In genomic region chr22:49011379-49011768, GRCh38 we compare ENCODE assay signal across 25 cellular contexts.
DNase-seq lines count a peak whose midpoint lies in the region; ATAC-seq and TF ChIP-seq lines count a peak whose summit lies in the region.
"Had no signal": no experiment of that assay in that cellular context is flagged by ENCODE, and none has a peak within 500 bp of the region (broad histone marks: within the 10 kb centered on the region; RNA-seq: fewer than 3 reads in every experiment).

No MANE protein-coding gene starts in this region.

- H3K4me3 Mint-ChIP-seq in activated CD8-positive, alpha-beta memory T cell treated with anti-CD3 and anti-CD28 coated beads, Interleukin-2, amount 10 ng/mL, durations not matched to agents 7 days and 5 days = no peak overlapping the region
- H3K4me3 Mint-ChIP-seq: activated CD4-positive, alpha-beta T cell treated with anti-CD3 and anti-CD28 coated beads for 36 hours; activated naive CD4-positive, alpha-beta T cell treated with anti-CD3 and anti-CD28 coated beads, Interleukin-2, amount 50 U/mL, for 24 hours; CD14-positive monocyte; neural progenitor cell had no signal

- no peaks in the 10 kb centered on the region for H3K4me1 ChIP-seq in right lobe of liver
- no peaks in the 10 kb centered on the region for H3K4me1 ChIP-seq in stomach
- H3K4me1 ChIP-seq: foreskin keratinocyte, neural progenitor cell, thyroid gland had no signal

- no peaks in the 10 kb centered on the region for H3K36me3 Mint-ChIP-seq in activated CD8-positive, alpha-beta memory T cell treated with anti-CD3 and anti-CD28 coated beads, Interleukin-2, amount 10 ng/mL, durations not matched to agents 7 days and 5 days
- no peaks in the 10 kb centered on the region for H3K36me3 Mint-ChIP-seq in activated naive CD4-positive, alpha-beta T cell treated with anti-CD3 and anti-CD28 coated beads, Interleukin-2, amount 50 U/mL, for 72 hours
- H3K36me3 Mint-ChIP-seq: activated naive CD4-positive, alpha-beta T cell treated with anti-CD3 and anti-CD28 coated beads, Interleukin-2, amount 50 U/mL, for 24 hours; CD14-positive monocyte; neural progenitor cell had no signal

- peak; percentile 23 for DNase-seq in GM13976 (ENCODE audit: low spot score)
- DNase-seq in activated CD8-positive, alpha-beta memory T cell treated with anti-CD3 and anti-CD28 coated beads, Interleukin-2, amount 10 ng/mL, durations not matched to agents 7 days and 5 days = peak; percentile 16
- DNase-seq in right lobe of liver = peak in 2 of 3 donors; percentile 15 to 40
- DNase-seq in stomach = peak; percentile 19
- no peak for DNase-seq in putamen (ENCODE audit: low spot score)
- DNase-seq in activated naive CD4-positive, alpha-beta T cell treated with anti-CD3 and anti-CD28 coated beads, Interleukin-2, amount 50 U/mL, for 72 hours (ENCODE audit: low spot score in 2 of 2) = no peak
- DNase-seq: activated CD4-positive, alpha-beta T cell treated with anti-CD3 and anti-CD28 coated beads for 36 hours; effector memory CD4-positive, alpha-beta T cell; foreskin keratinocyte; mammary epithelial cell; MM.1S; NCI-H1417 treated with DMSO at 0.1 percent for 48 hours; NCI-H2107; NCI-H446; NCI-H82; stimulated activated naive CD8-positive, alpha-beta T cell treated with anti-CD3 and anti-CD28 coated beads, Interleukin-15, Interleukin-2, amounts not matched to agents 100 U/mL and 50 U/mL, for 24 hours; thyroid gland had no signal

- no peaks in the 10 kb centered on the region for H3K27me3 ChIP-seq in right lobe of liver
- peaks cover 0 to 53% (median 0%) of the 10 kb centered on the region in 3 donors for H3K27me3 ChIP-seq in stomach
- H3K27me3 ChIP-seq: foreskin keratinocyte, neural progenitor cell, thyroid gland had no signal

- H3K4me1 Mint-ChIP-seq in activated CD8-positive, alpha-beta memory T cell treated with anti-CD3 and anti-CD28 coated beads, Interleukin-2, amount 10 ng/mL, durations not matched to agents 7 days and 5 days = no peaks in the 10 kb centered on the region
- H3K4me1 Mint-ChIP-seq: activated CD4-positive, alpha-beta T cell treated with anti-CD3 and anti-CD28 coated beads for 36 hours; activated naive CD4-positive, alpha-beta T cell treated with anti-CD3 and anti-CD28 coated beads, Interleukin-2, amount 50 U/mL, for 24 hours; CD14-positive monocyte had no signal

- no peak overlapping the region for H3K27ac ChIP-seq in right lobe of liver
- no peak overlapping the region for H3K27ac ChIP-seq in stomach
- H3K27ac ChIP-seq: foreskin keratinocyte, heart left ventricle, KMS-11, neural progenitor cell, RWPE1, thyroid gland had no signal

- no peak overlapping the region for H3K27ac Mint-ChIP-seq in activated CD8-positive, alpha-beta memory T cell treated with anti-CD3 and anti-CD28 coated beads, Interleukin-2, amount 10 ng/mL, durations not matched to agents 7 days and 5 days
- no peak overlapping the region for H3K27ac Mint-ChIP-seq in activated naive CD4-positive, alpha-beta T cell treated with anti-CD3 and anti-CD28 coated beads, Interleukin-2, amount 50 U/mL, for 72 hours
- H3K27ac Mint-ChIP-seq: activated CD4-positive, alpha-beta T cell treated with anti-CD3 and anti-CD28 coated beads for 36 hours; activated naive CD4-positive, alpha-beta T cell treated with anti-CD3 and anti-CD28 coated beads, Interleukin-2, amount 50 U/mL, for 24 hours; CD14-positive monocyte; neural progenitor cell; progenitor cell of endocrine pancreas had no signal

- no peaks in the 10 kb centered on the region for H3K9me3 Mint-ChIP-seq in activated CD8-positive, alpha-beta memory T cell treated with anti-CD3 and anti-CD28 coated beads, Interleukin-2, amount 10 ng/mL, durations not matched to agents 7 days and 5 days (ENCODE audit: low read depth)
- no peaks in the 10 kb centered on the region for H3K9me3 Mint-ChIP-seq in activated naive CD4-positive, alpha-beta T cell treated with anti-CD3 and anti-CD28 coated beads, Interleukin-2, amount 50 U/mL, for 72 hours
- H3K9me3 Mint-ChIP-seq: activated naive CD4-positive, alpha-beta T cell treated with anti-CD3 and anti-CD28 coated beads, Interleukin-2, amount 50 U/mL, for 24 hours; CD14-positive monocyte; neural progenitor cell had no signal

- WGBS in right lobe of liver (ENCODE audit: insufficient coverage, low coverage, low lambda C conversion rate, missing lambda C conversion rate) = 53% methylated on average over 5 of the region's 11 CpGs
- WGBS in stomach, 5 donors = 61 to 75% (median 68%) methylated on average over 11 of the region's 11 CpGs

- TF ChIP-seq EP300 in stomach (IDR thresholded peaks at IDR 0.05) = no peak

- in situ Hi-C loops in GM13976 (cut with MboI; ENCODE audit: low sequenced_read_pairs, unreplicated experiment) = no loop called here

- no peak overlapping the region for H3K4me3 ChIP-seq in right lobe of liver
- no peak overlapping the region for H3K4me3 ChIP-seq in stomach
- H3K4me3 ChIP-seq: heart left ventricle, neural progenitor cell, thyroid gland had no signal

- ATAC-seq in activated CD8-positive, alpha-beta memory T cell treated with anti-CD3 and anti-CD28 coated beads, Interleukin-2, amount 10 ng/mL, durations not matched to agents 7 days and 5 days = no peak
- ATAC-seq in right lobe of liver (no peak), GM19351 (IDR thresholded peaks at IDR 0.05; ENCODE audit: unreplicated experiment) (no peak)
- no peak for ATAC-seq in activated naive CD4-positive, alpha-beta T cell treated with anti-CD3 and anti-CD28 coated beads, Interleukin-2, amount 50 U/mL, for 72 hours
- ATAC-seq: activated CD4-positive, alpha-beta T cell treated with anti-CD3 and anti-CD28 coated beads for 36 hours; foreskin keratinocyte; heart left ventricle; stimulated activated naive CD8-positive, alpha-beta T cell treated with anti-CD3 and anti-CD28 coated beads, Interleukin-15, Interleukin-2, amounts not matched to agents 100 U/mL and 50 U/mL, for 24 hours had no signal

- intact Hi-C loops in right lobe of liver (cut with DNase I) (no loop called here), stomach (cut with DNase I; ENCODE audit: low total_unique reads) (no loop called here)

- no peaks in the 10 kb centered on the region for H3K36me3 ChIP-seq in right lobe of liver
- no peaks in the 10 kb centered on the region for H3K36me3 ChIP-seq in stomach
- H3K36me3 ChIP-seq: heart left ventricle, neural progenitor cell, thyroid gland had no signal

- CTCF ChIA-PET in activated CD8-positive, alpha-beta memory T cell treated with anti-CD3 and anti-CD28 coated beads, Interleukin-2, amount 10 ng/mL, durations not matched to agents 7 days and 5 days (lab: Charles Lee) = no interaction called here

- H3K27me3 Mint-ChIP-seq in activated CD8-positive, alpha-beta memory T cell treated with anti-CD3 and anti-CD28 coated beads, Interleukin-2, amount 10 ng/mL, durations not matched to agents 7 days and 5 days = no peaks in the 10 kb centered on the region
- H3K27me3 Mint-ChIP-seq: activated CD4-positive, alpha-beta T cell treated with anti-CD3 and anti-CD28 coated beads for 36 hours; activated naive CD4-positive, alpha-beta T cell treated with anti-CD3 and anti-CD28 coated beads, Interleukin-2, amount 50 U/mL, for 24 hours had no signal

- no peaks in the 10 kb centered on the region for H3K9me3 ChIP-seq in right lobe of liver
- H3K9me3 ChIP-seq in stomach = no peaks in the 10 kb centered on the region
- H3K9me3 ChIP-seq: heart left ventricle, thyroid gland had no signal

- TF ChIP-seq CTCF in GM13976 (IDR thresholded peaks at IDR 0.05; ENCODE audit: borderline replicate concordance, control extremely low read depth, extremely low read depth, insufficient read depth, missing control alignments) = no peak
- no peak for TF ChIP-seq CTCF in right lobe of liver (IDR thresholded peaks at IDR 0.05)
- no peak for TF ChIP-seq CTCF in stomach (IDR thresholded peaks at IDR 0.05)

- TF ChIP-seq POLR2A in right lobe of liver (IDR thresholded peaks at IDR 0.05) (no peak), stomach (IDR thresholded peaks at IDR 0.05) (no peak)

Comparison
In these comparisons a context has a peak if more than half of its experiments do, and no peak if none do; other contexts are left out.
1. DNase-seq: peak in GM13976 (single experiment), activated CD8-positive, alpha-beta memory T cell treated with anti-CD3 and anti-CD28 coated beads, Interleukin-2, amount 10 ng/mL, durations not matched to agents 7 days and 5 days (single experiment), right lobe of liver (2 of 3) and stomach (single experiment); none in putamen (single experiment) and activated naive CD4-positive, alpha-beta T cell treated with anti-CD3 and anti-CD28 coated beads, Interleukin-2, amount 50 U/mL, for 72 hours (0 of 2).